In genomic region chr2:161159829-161160225, GRCh38 we compare ENCODE assay signal across 8 cellular contexts. TPM values are rescaled to one million over a fixed set of nuclear protein-coding genes. Genes with fewer than 3 reads are reported as not detected.
A peak's percentile ranks its signal among the peaks of the same experiment; 100 is the strongest.
DNase-seq lines count a peak whose midpoint lies in the region; ATAC-seq and TF ChIP-seq lines count a peak whose summit lies in the region.

No MANE protein-coding gene starts in this region.

- H3K27ac ChIP-seq in cingulate gyrus (ENCODE audit: low read depth, low read length) (peak overlapping the region; percentile 39), ovary (peak overlapping the region; percentile 90 to 95)

- 1 to 4% (median 4%) methylated on average over 7 of the region's 7 CpGs for WGBS in ovary, 3 donors

- H3K36me3 ChIP-seq in ovary, result no peaks in the 10 kb centered on the region

- ATAC-seq in GM19395 (IDR thresholded peaks at IDR 0.05; ENCODE audit: unreplicated experiment) (peak; percentile 9), HG03558 (IDR thresholded peaks at IDR 0.05; ENCODE audit: extremely low read depth, unreplicated experiment) (peak; percentile 2), HG02610 (IDR thresholded peaks at IDR 0.05; ENCODE audit: unreplicated experiment) (no peak), HG03045 (IDR thresholded peaks at IDR 0.05; ENCODE audit: unreplicated experiment) (no peak)

- H3K4me3 ChIP-seq in ovary, result peak overlapping the region; percentile 87

- no peaks in the 10 kb centered on the region for H3K9me3 ChIP-seq in ovary

- no peaks in the 10 kb centered on the region for H3K27me3 ChIP-seq in ovary

- no peak for TF ChIP-seq CTCF in ovary (IDR thresholded peaks at IDR 0.05)

- H3K4me1 ChIP-seq in ovary (ENCODE audit: insufficient read depth), result no peaks in the 10 kb centered on the region

- intact Hi-C loops in ovary (cut with DNase I), result no loop called here

- DNase-seq in ovary (no peak), hypothalamus (lab: John Stamatoyannopoulos, UW) (no peak), AG08396 (ENCODE audit: low spot score) (no peak)

- TF ChIP-seq EP300 in ovary (IDR thresholded peaks at IDR 0.05), result no peak

- no peak for TF ChIP-seq POLR2A in ovary (IDR thresholded peaks at IDR 0.05)

RNA-seq across cellular contexts. Expression of gene TANK, which starts 0.4 kb away (rescaled TPM):
- total RNA-seq in ovary, result 10 to 100 TPM; 34.6 to 99.8 (median 53.1) TPM
- polyA plus RNA-seq in ovary, result 10 to 100 TPM; 31.4 to 38.8 TPM

Comparison
In these comparisons a context has a peak if more than half of its experiments do, and no peak if none do; other contexts are left out.
1. ATAC-seq: peak in GM19395 (single experiment) and HG03558 (single experiment); none in HG02610 (single experiment) and HG03045 (single experiment).